Comparison of ENCODE assay signal across 22 cellular contexts in genomic region chr9:5563886-5564285, GRCh38. TPM values are rescaled to one million over a fixed set of nuclear protein-coding genes. Genes with fewer than 3 reads are reported as not detected.
DNase-seq lines count a peak whose midpoint lies in the region; ATAC-seq and TF ChIP-seq lines count a peak whose summit lies in the region.
"Had no signal": no experiment of that assay in that cellular context is flagged by ENCODE, and none has a peak within 500 bp of the region (broad histone marks: within the 10 kb centered on the region; RNA-seq: fewer than 3 reads in every experiment).

No MANE protein-coding gene starts in this region.

- H3F3A ChIP-seq in SK-N-SH (replicated peaks; ENCODE audit: insufficient read depth): peaks cover 7% of the 10 kb centered on the region
- H3F3A ChIP-seq in smooth muscle cell (ENCODE audit: low read depth): no peaks in the 10 kb centered on the region

- H3K4me2 ChIP-seq in SK-N-SH (no peak overlapping the region), smooth muscle cell (no peak overlapping the region)
- H3K4me2 ChIP-seq: hepatocyte had no signal

- no peak for TF ChIP-seq CTCF in SK-N-SH (IDR thresholded peaks at IDR 0.05)
- no peak for TF ChIP-seq CTCF in smooth muscle cell (IDR thresholded peaks at IDR 0.05; ENCODE audit: borderline replicate concordance, insufficient read depth, poor library complexity, severe bottlenecking)

- no peak overlapping the region for H3K27ac Mint-ChIP-seq in stimulated activated naive CD8-positive, alpha-beta T cell treated with anti-CD3 and anti-CD28 coated beads, Interleukin-15, amount 100 ng/mL, for 72 hours
- H3K27ac Mint-ChIP-seq: natural killer cell, WTC11 had no signal

- H3K9me2 ChIP-seq in SK-N-SH: no peaks in the 10 kb centered on the region

- H3K36me3 ChIP-seq in SK-N-SH (replicated peaks in 1 of 2; ENCODE audit: control insufficient read depth in 1 of 2, insufficient read depth in 2 of 2, low read length in 1 of 2) (peaks cover 5 to 25% of the 10 kb centered on the region in 2 experiments), smooth muscle cell (ENCODE audit: low read depth) (no peaks in the 10 kb centered on the region)

- no peaks in the 10 kb centered on the region for H3K27me3 ChIP-seq in SK-N-SH (ENCODE audit: insufficient read depth)
- H3K27me3 ChIP-seq in smooth muscle cell (ENCODE audit: low read depth): no peaks in the 10 kb centered on the region
- H3K27me3 ChIP-seq: hepatocyte, spleen had no signal

- no peaks in the 10 kb centered on the region for H3K9me3 ChIP-seq in SK-N-SH
- H3K9me3 ChIP-seq in smooth muscle cell (replicated peaks; ENCODE audit: low read depth): no peaks in the 10 kb centered on the region

- H3K4me3 ChIP-seq in SK-N-SH (ENCODE audit: low read depth in 2 of 2, low read length in 1 of 2) (no peak overlapping the region), smooth muscle cell (no peak overlapping the region)
- H3K4me3 ChIP-seq: hepatocyte, spleen had no signal

- H3K4me1 ChIP-seq in SK-N-SH (ENCODE audit: control insufficient read depth in 1 of 2, insufficient read depth in 2 of 2, low read depth in 1 of 2, low read length in 1 of 2): 0 out of 4 replicates have a peak, but pooled peaks cover 0 to 8% of the 10 kb centered on the region in 2 experiments
- no peaks in the 10 kb centered on the region for H3K4me1 ChIP-seq in smooth muscle cell (ENCODE audit: low read depth)

- H2AFZ ChIP-seq in SK-N-SH (ENCODE audit: low read depth): no peak overlapping the region
- H2AFZ ChIP-seq in smooth muscle cell (ENCODE audit: low read depth): no peak overlapping the region
- H2AFZ ChIP-seq: hepatocyte had no signal

- CTCF ChIA-PET in SK-N-SH (lab: Yijun Ruan, JAX): no interaction called here

- H3K27me3 Mint-ChIP-seq in stimulated activated naive CD8-positive, alpha-beta T cell treated with anti-CD3 and anti-CD28 coated beads, Interleukin-15, amount 100 ng/mL, for 72 hours: no peaks in the 10 kb centered on the region

- TF ChIP-seq EP300 in SK-N-SH (IDR thresholded peaks at IDR 0.05; ENCODE audit: borderline replicate concordance in 1 of 2, low read depth in 1 of 2, low read length in 1 of 2): no peak

- POLR2A ChIA-PET in SK-N-SH (lab: Yijun Ruan, JAX): interaction anchor here (0.6 kb wide), 1 partner anchor 46 kb away, joined by 3 read pairs; no protein-coding TSS in a partner anchor

- no peak for DNase-seq in activated CD4-positive, CD25-positive, alpha-beta regulatory T cell (lab: John Stamatoyannopoulos, UW)
- DNase-seq in SK-N-SH (no peak), epithelial cell of prostate (ENCODE audit: low read depth, low spot score) (peak; percentile 41), smooth muscle cell (lab: John Stamatoyannopoulos, UW; ENCODE audit: unreplicated experiment) (no peak), globus pallidus (ENCODE audit: low spot score) (no peak)
- DNase-seq in stimulated activated naive CD8-positive, alpha-beta T cell treated with anti-CD3 and anti-CD28 coated beads, Interleukin-15, amount 100 ng/mL, for 72 hours: no peak
- DNase-seq: activated CD8-positive, alpha-beta memory T cell treated with anti-CD3 and anti-CD28 coated beads for 24 hours; Calu3; caudate nucleus; kidney; MV-4-11; natural killer cell; NCI-H1930; NCI-H446 treated with DMSO at 0.1 percent for 48 hours; SHP77; spleen had no signal

- H3K27ac ChIP-seq in SK-N-SH (ENCODE audit: low read depth in 2 of 2, low read length in 1 of 2) (peak overlapping the region in 1 of 2 experiments; percentile 58; a peak in 2 of 4 replicates), epithelial cell of prostate (peak overlapping the region; percentile 97), smooth muscle cell (ENCODE audit: low read depth) (peak overlapping the region; percentile 74)
- H3K27ac ChIP-seq: 22Rv1, hepatocyte had no signal

- peak; percentile 36 to 46 for ATAC-seq in activated CD4-positive, CD25-positive, alpha-beta regulatory T cell treated with anti-CD3 and anti-CD28 coated beads, Interleukin-2, amount 50 U/mL, for 24 hours
- ATAC-seq in GM18873 (IDR thresholded peaks at IDR 0.05; ENCODE audit: low FRiP score, unreplicated experiment): no peak
- no peak for ATAC-seq in stimulated activated naive CD8-positive, alpha-beta T cell treated with anti-CD3 and anti-CD28 coated beads, Interleukin-15, amount 100 ng/mL, for 72 hours
- ATAC-seq: natural killer cell, WTC11 had no signal

- TF ChIP-seq RAD21 in SK-N-SH (IDR thresholded peaks at IDR 0.05; ENCODE audit: low read length): no peak

- H4K20me1 ChIP-seq in SK-N-SH (ENCODE audit: insufficient read depth): no peaks in the 10 kb centered on the region
- H4K20me1 ChIP-seq in smooth muscle cell (ENCODE audit: low read depth): no peaks in the 10 kb centered on the region

- H3K9me3 Mint-ChIP-seq in stimulated activated naive CD8-positive, alpha-beta T cell treated with anti-CD3 and anti-CD28 coated beads, Interleukin-15, amount 100 ng/mL, for 72 hours: peaks cover 0 to 5% of the 10 kb centered on the region in 2 donors
- H3K9me3 Mint-ChIP-seq: natural killer cell had no signal

- H3K4me1 Mint-ChIP-seq in stimulated activated naive CD8-positive, alpha-beta T cell treated with anti-CD3 and anti-CD28 coated beads, Interleukin-15, amount 100 ng/mL, for 72 hours: peaks cover 46% of the 10 kb centered on the region
- H3K4me1 Mint-ChIP-seq: WTC11 had no signal

- H3K79me2 ChIP-seq in SK-N-SH (ENCODE audit: insufficient read depth) (no peaks in the 10 kb centered on the region), smooth muscle cell (ENCODE audit: low read depth) (no peaks in the 10 kb centered on the region)
- H3K79me2 ChIP-seq: hepatocyte had no signal

- H3K9ac ChIP-seq in SK-N-SH (no peak overlapping the region), smooth muscle cell (ENCODE audit: low read depth) (no peak overlapping the region)

- no peak overlapping the region for H3K4me3 Mint-ChIP-seq in stimulated activated naive CD8-positive, alpha-beta T cell treated with anti-CD3 and anti-CD28 coated beads, Interleukin-15, amount 100 ng/mL, for 72 hours
- H3K4me3 Mint-ChIP-seq: natural killer cell; T-helper 1 cell treated with Interleukin-12 subunit alpha and Interleukin-12 subunit beta and Interleukin-4 antibody, amounts not matched to agents 30 μg/mL and 1 μg/mL, for 36 hours; WTC11 had no signal

TF ChIP-seq in SK-N-SH, 30 proteins besides CTCF, POLR2A, EP300 and RAD21:
- TF ChIP-seq FOSL2 (IDR thresholded peaks at IDR 0.05; ENCODE audit: borderline replicate concordance, low read depth) (peak; percentile 45), ELF1 (IDR thresholded peaks at IDR 0.05) (no peak), NFIC (IDR thresholded peaks at IDR 0.05; ENCODE audit: borderline replicate concordance) (0 out of 2 replicates have a peak, but pooled peaks have one; percentile 26), TAF1 (IDR thresholded peaks at IDR 0.05; ENCODE audit: borderline replicate concordance, low read depth, low read length) (no peak), PBX3 (IDR thresholded peaks at IDR 0.05) (peak; percentile 62)

RNA-seq across cellular contexts. Expression of gene PDCD1LG2, which starts 53.6 kb away (rescaled TPM):
- polyA plus RNA-seq in SK-N-SH (2012; rRNA removed): 11.1 and 19.4 TPM in 2 replicates
- 12.8 and 15.3 TPM in 2 replicates for polyA plus RNA-seq in SK-N-SH (2012; cell fraction: cytosol; rRNA removed)
- polyA plus RNA-seq in SK-N-SH (2012; cell fraction: nucleus; rRNA removed): 8.5 and 17.6 TPM in 2 replicates
- total RNA-seq in smooth muscle cell: 11.1 and 11.6 TPM in 2 replicates
- 4.5 and 10.0 TPM in 2 replicates for polyA plus RNA-seq in smooth muscle cell
- total RNA-seq: Calu3, hepatocyte, WTC11 had no signal
- polyA plus RNA-seq: hepatocyte had no signal

Comparison
In these comparisons a context has a peak if more than half of its experiments do, and no peak if none do; other contexts are left out.
1. ATAC-seq: peak in activated CD4-positive, CD25-positive, alpha-beta regulatory T cell treated with anti-CD3 and anti-CD28 coated beads, Interleukin-2, amount 50 U/mL, for 24 hours (2 of 2); none in GM18873 (single experiment) and stimulated activated naive CD8-positive, alpha-beta T cell treated with anti-CD3 and anti-CD28 coated beads, Interleukin-15, amount 100 ng/mL, for 72 hours (single experiment).